Comparison of ENCODE assay signal across 23 cellular contexts in the genomic region with DNA sequence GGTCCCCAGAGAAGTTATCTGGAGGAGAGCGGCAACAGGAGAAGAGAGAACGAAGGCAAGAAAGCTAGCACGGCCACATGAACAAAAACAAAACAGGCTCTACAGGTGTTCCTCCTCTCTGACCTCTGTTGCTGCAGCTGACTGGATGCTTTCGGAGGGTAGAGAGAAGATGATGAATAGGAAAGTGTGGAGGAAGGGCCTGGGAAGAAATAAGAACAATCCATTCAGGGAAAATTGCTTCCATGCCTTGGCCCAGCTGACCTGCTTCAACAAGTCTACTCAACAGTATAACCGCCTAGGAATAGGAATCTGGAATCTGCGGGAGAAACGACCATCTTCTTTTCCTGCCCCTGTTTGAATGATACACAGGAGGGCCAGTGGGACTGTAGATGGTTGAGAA.
A peak's percentile ranks its signal among the peaks of the same experiment; 100 is the strongest.
DNase-seq lines count a peak whose midpoint lies in the region; ATAC-seq and TF ChIP-seq lines count a peak whose summit lies in the region.
"Had no signal": no experiment of that assay in that cellular context is flagged by ENCODE, and none has a peak within 500 bp of the region (broad histone marks: within the 10 kb centered on the region; RNA-seq: fewer than 3 reads in every experiment).

No MANE protein-coding gene starts in this region.

- H3K9me3 ChIP-seq in CD4-positive, CD25-positive, alpha-beta regulatory T cell (ENCODE audit: control insufficient read depth in 2 of 2, low read length in 2 of 2) = no peaks in the 10 kb centered on the region
- no peaks in the 10 kb centered on the region for H3K9me3 ChIP-seq in T-helper 17 cell (ENCODE audit: control insufficient read depth, low read length, poor library complexity, severe bottlenecking)
- no peaks in the 10 kb centered on the region for H3K9me3 ChIP-seq in thyroid gland
- H3K9me3 ChIP-seq: A549, Caco-2, HAP-1, SJCRH30 had no signal

- TF ChIP-seq CTCF in thyroid gland (IDR thresholded peaks at IDR 0.05) (no peak), MCF 10A (IDR thresholded peaks at IDR 0.05; ENCODE audit: unreplicated experiment) (no peak), brain microvascular endothelial cell (IDR thresholded peaks at IDR 0.05; ENCODE audit: low read depth, low read length, missing control alignments) (no peak)

- TF ChIP-seq POLR2A in thyroid gland (IDR thresholded peaks at IDR 0.05) = no peak

- no peak overlapping the region for H3K27ac Mint-ChIP-seq in CD4-positive, CD25-positive, alpha-beta regulatory T cell
- H3K27ac Mint-ChIP-seq in T-helper 17 cell (peak overlapping the region; percentile 67), MCF 10A (ENCODE audit: low read depth, unreplicated experiment) (no peak overlapping the region)
- peak overlapping the region in 3 of 10 donors; percentile 37 to 73 (median 71) for H3K27ac Mint-ChIP-seq in naive thymus-derived CD8-positive, alpha-beta T cell
- H3K27ac Mint-ChIP-seq: B cell, IgD-negative memory B cell had no signal

- DNase-seq in CD4-positive, CD25-positive, alpha-beta regulatory T cell = no peak
- DNase-seq in T-helper 17 cell (no peak), thyroid gland (no peak), MCF 10A (ENCODE audit: unreplicated experiment) (no peak), brain microvascular endothelial cell (no peak), HuH-7.5 (ENCODE audit: low spot score) (no peak)
- no peak for DNase-seq in naive thymus-derived CD8-positive, alpha-beta T cell
- DNase-seq: Caco-2; CD4-positive, alpha-beta memory T cell; DND-41; GM23248; MV-4-11; NCI-H1417; NCI-H1694 treated with DMSO at 0.1 percent for 48 hours; NCI-H2081 treated with DMSO at 0.1 percent for 48 hours; NCI-H2171 treated with DMSO at 0.1 percent for 48 hours; NCI-H524 treated with DMSO at 0.1 percent for 48 hours; OCI-M1; SJCRH30 had no signal

- no peaks in the 10 kb centered on the region for H3K36me3 Mint-ChIP-seq in CD4-positive, CD25-positive, alpha-beta regulatory T cell
- H3K36me3 Mint-ChIP-seq in T-helper 17 cell (ENCODE audit: low read depth) (peaks cover 2% of the 10 kb centered on the region), MCF 10A (ENCODE audit: insufficient read depth, unreplicated experiment) (peaks cover 50% of the 10 kb centered on the region)
- H3K36me3 Mint-ChIP-seq in naive thymus-derived CD8-positive, alpha-beta T cell = no peaks in the 10 kb centered on the region
- H3K36me3 Mint-ChIP-seq: CD4-positive, alpha-beta memory T cell had no signal

- H3K9me3 Mint-ChIP-seq in CD4-positive, CD25-positive, alpha-beta regulatory T cell = peaks cover 0 to 4% (median 0%) of the 10 kb centered on the region in 7 donors
- no peaks in the 10 kb centered on the region for H3K9me3 Mint-ChIP-seq in naive thymus-derived CD8-positive, alpha-beta T cell
- H3K9me3 Mint-ChIP-seq in MCF 10A (ENCODE audit: unreplicated experiment) = no peaks in the 10 kb centered on the region
- H3K9me3 Mint-ChIP-seq: IgD-negative memory B cell had no signal

- in situ Hi-C loops in brain microvascular endothelial cell (cut with HindIII; ENCODE audit: low pct_ligation_motif_present, low sequenced_read_pairs) = no loop called here

- no peak overlapping the region for H3K4me3 ChIP-seq in CD4-positive, CD25-positive, alpha-beta regulatory T cell (ENCODE audit: low read depth, low read length)
- H3K4me3 ChIP-seq in thyroid gland (replicated peaks in 1 of 3) (no peak overlapping the region), brain microvascular endothelial cell (ENCODE audit: low read depth, low read length) (no peak overlapping the region)
- H3K4me3 ChIP-seq: A549, GM23248, HAP-1, SJCRH30 had no signal

- ATAC-seq in CD4-positive, CD25-positive, alpha-beta regulatory T cell (ENCODE audit: low read depth in 2 of 2) = no peak
- no peak for ATAC-seq in T-helper 17 cell
- no peak for ATAC-seq in naive thymus-derived CD8-positive, alpha-beta T cell

- peaks cover 4% of the 10 kb centered on the region for H3K27me3 ChIP-seq in CD4-positive, CD25-positive, alpha-beta regulatory T cell (ENCODE audit: control insufficient read depth, insufficient read depth, low read length)
- H3K27me3 ChIP-seq in thyroid gland (no peaks in the 10 kb centered on the region), brain microvascular endothelial cell (replicated peaks) (no peaks in the 10 kb centered on the region)
- H3K27me3 ChIP-seq: SJCRH30 had no signal

- no peak overlapping the region for H3K27ac ChIP-seq in CD4-positive, CD25-positive, alpha-beta regulatory T cell (ENCODE audit: insufficient read depth, low read length, poor library complexity, severe bottlenecking)
- H3K27ac ChIP-seq in thyroid gland = peak overlapping the region in 2 of 3 donors; percentile 80 to 92
- H3K27ac ChIP-seq in brain microvascular endothelial cell = no peak overlapping the region
- H3K27ac ChIP-seq: A549, GM23248, SJCRH30 had no signal

- H3K4me1 Mint-ChIP-seq in CD4-positive, CD25-positive, alpha-beta regulatory T cell = peaks cover 0 to 19% (median 4%) of the 10 kb centered on the region in 4 donors
- peaks cover 20% of the 10 kb centered on the region for H3K4me1 Mint-ChIP-seq in T-helper 17 cell
- H3K4me1 Mint-ChIP-seq in naive thymus-derived CD8-positive, alpha-beta T cell = peaks cover 9 to 20% (median 18%) of the 10 kb centered on the region in 4 donors
- peaks cover 5% of the 10 kb centered on the region for H3K4me1 Mint-ChIP-seq in MCF 10A (ENCODE audit: insufficient read depth, unreplicated experiment)

- 97% methylated on average over 7 of the region's 7 CpGs for WGBS in thyroid gland, 2 donors

- CTCF ChIA-PET in MCF 10A (lab: Yijun Ruan, JAX) = no interaction called here

- peak overlapping the region in 3 of 4 donors; percentile 2 to 91 (median 17) for H3K4me3 Mint-ChIP-seq in CD4-positive, CD25-positive, alpha-beta regulatory T cell
- H3K4me3 Mint-ChIP-seq in T-helper 17 cell = no peak overlapping the region
- H3K4me3 Mint-ChIP-seq in naive thymus-derived CD8-positive, alpha-beta T cell = peak overlapping the region in 6 of 10 donors; percentile 21 to 94 (median 59)
- no peak overlapping the region for H3K4me3 Mint-ChIP-seq in MCF 10A (ENCODE audit: unreplicated experiment)

- no TSS peak for BruUV-seq in MCF 10A (replicated peaks; lab: Mats Ljungman, UMichigan)

- POLR2A ChIA-PET in naive thymus-derived CD8-positive, alpha-beta T cell (lab: Charles Lee) = no interaction called here
- POLR2A ChIA-PET in MCF 10A (lab: Yijun Ruan, JAX) = no interaction called here

- H3K4me1 ChIP-seq in CD4-positive, CD25-positive, alpha-beta regulatory T cell (ENCODE audit: control insufficient read depth, insufficient read depth, low read length, poor library complexity, severe bottlenecking) = peaks cover 5% of the 10 kb centered on the region
- peaks cover 47 to 56% of the 10 kb centered on the region in 2 donors for H3K4me1 ChIP-seq in thyroid gland
- H3K4me1 ChIP-seq: Caco-2 had no signal

- H3K27me3 Mint-ChIP-seq in CD4-positive, CD25-positive, alpha-beta regulatory T cell = peaks cover 36% of the 10 kb centered on the region
- H3K27me3 Mint-ChIP-seq in T-helper 17 cell (peaks cover 29% of the 10 kb centered on the region), MCF 10A (ENCODE audit: insufficient read depth, unreplicated experiment) (no peaks in the 10 kb centered on the region)
- peaks cover 0 to 11% (median 4%) of the 10 kb centered on the region in 5 donors for H3K27me3 Mint-ChIP-seq in naive thymus-derived CD8-positive, alpha-beta T cell

- intact Hi-C loops in thyroid gland (cut with DNase I) (no loop called here), MCF 10A (cut with micrococcal nuclease) (no loop called here)

- H3K36me3 ChIP-seq in CD4-positive, CD25-positive, alpha-beta regulatory T cell (ENCODE audit: control insufficient read depth, insufficient read depth, low read length) = no peaks in the 10 kb centered on the region
- H3K36me3 ChIP-seq in thyroid gland (peaks cover 0 to 3% of the 10 kb centered on the region in 2 donors), brain microvascular endothelial cell (replicated peaks) (peaks cover 25% of the 10 kb centered on the region)

Comparison
In these comparisons a context has a peak if more than half of its experiments do, and no peak if none do; other contexts are left out.
1. H3K27ac ChIP-seq: peak in thyroid gland (2 of 3); none in CD4-positive, CD25-positive, alpha-beta regulatory T cell (single experiment) and brain microvascular endothelial cell (single experiment).
2. H3K4me3 Mint-ChIP-seq: peak in CD4-positive, CD25-positive, alpha-beta regulatory T cell (3 of 4) and naive thymus-derived CD8-positive, alpha-beta T cell (6 of 10); none in T-helper 17 cell (single experiment) and MCF 10A (single experiment).